Comparison of ENCODE assay signal across 9 cellular contexts in genomic region chr16:52861614-52862022, GRCh38.
DNase-seq lines count a peak whose midpoint lies in the region; ATAC-seq, FAIRE-seq and TF ChIP-seq lines count a peak whose summit lies in the region.
"Had no signal": no experiment of that assay in that cellular context is flagged by ENCODE, and none has a peak within 500 bp of the region (broad histone marks: within the 10 kb centered on the region; RNA-seq: fewer than 3 reads in every experiment).

No MANE protein-coding gene starts in this region.

- no peaks in the 10 kb centered on the region for H3K9me2 ChIP-seq in PC-9 (ENCODE audit: insufficient read depth)

- H3K4me3 Mint-ChIP-seq in naive thymus-derived CD8-positive, alpha-beta T cell = no peak overlapping the region
- H3K4me3 Mint-ChIP-seq: IgD-negative memory B cell had no signal

- H3K4me1 ChIP-seq in small intestine (ENCODE audit: control insufficient read depth in 2 of 2, insufficient read depth in 1 of 2, low read depth in 1 of 2, low read length in 1 of 2) = no peaks in the 10 kb centered on the region
- no peaks in the 10 kb centered on the region for H3K4me1 ChIP-seq in PC-9 (replicated peaks; ENCODE audit: insufficient read depth)

- POLR2A ChIA-PET in naive thymus-derived CD8-positive, alpha-beta T cell (lab: Charles Lee) = no interaction called here
- POLR2A ChIA-PET in PC-9 (lab: Charles Lee; ENCODE audit: unreplicated experiment) = no interaction called here

- WGBS in small intestine, 3 donors = 26 to 35% (median 28%) methylated on average over 7 of the region's 7 CpGs

- no TSS peak for BruUV-seq in PC-9 (replicated peaks; lab: Mats Ljungman, UMichigan)

- no peak overlapping the region for H3K4me3 ChIP-seq in small intestine (ENCODE audit: low read depth in 1 of 2, low read length in 2 of 2)
- no peak overlapping the region for H3K4me3 ChIP-seq in PC-9

- H3K27ac ChIP-seq in small intestine (ENCODE audit: low read depth in 1 of 2, low read length in 1 of 2) = no peak overlapping the region
- H3K27ac ChIP-seq in PC-9 = no peak overlapping the region

- no peak for FAIRE-seq in small intestine (lab: Jason Lieb, UNC)

- TF ChIP-seq CTCF in PC-9 (conservative IDR thresholded peaks at IDR 0.05) = no peak

- no peak overlapping the region for H2AFZ ChIP-seq in PC-9

- H3K36me3 ChIP-seq in small intestine (ENCODE audit: control insufficient read depth in 2 of 2, insufficient read depth in 2 of 2, low read length in 2 of 2) (no peaks in the 10 kb centered on the region), PC-9 (ENCODE audit: low read depth) (no peaks in the 10 kb centered on the region)

- H3K27ac Mint-ChIP-seq in naive thymus-derived CD8-positive, alpha-beta T cell = no peak overlapping the region
- H3K27ac Mint-ChIP-seq: IgD-negative memory B cell had no signal

- no peaks in the 10 kb centered on the region for H3K9me3 ChIP-seq in small intestine (ENCODE audit: control insufficient read depth, low read depth)
- H3K9me3 ChIP-seq in PC-9 (ENCODE audit: insufficient read depth, low read depth) = no peaks in the 10 kb centered on the region

- peaks cover 0 to 9% (median 0%) of the 10 kb centered on the region in 9 donors for H3K9me3 Mint-ChIP-seq in naive thymus-derived CD8-positive, alpha-beta T cell

- no peaks in the 10 kb centered on the region for H3K36me3 Mint-ChIP-seq in naive thymus-derived CD8-positive, alpha-beta T cell
- H3K36me3 Mint-ChIP-seq: IgD-negative memory B cell had no signal

- ATAC-seq in Right ventricle myocardium inferior (no peak), HG03439 (IDR thresholded peaks at IDR 0.05; ENCODE audit: unreplicated experiment) (no peak)
- no peak for ATAC-seq in naive thymus-derived CD8-positive, alpha-beta T cell

- H3K4me2 ChIP-seq in PC-9 = no peak overlapping the region

- no peaks in the 10 kb centered on the region for H3K79me2 ChIP-seq in PC-9 (ENCODE audit: low read depth)

- H3K4me1 Mint-ChIP-seq in naive thymus-derived CD8-positive, alpha-beta T cell = no peaks in the 10 kb centered on the region
- H3K4me1 Mint-ChIP-seq: IgD-negative memory B cell had no signal

- peaks cover 0 to 17% (median 4%) of the 10 kb centered on the region in 5 donors for H3K27me3 Mint-ChIP-seq in naive thymus-derived CD8-positive, alpha-beta T cell
- H3K27me3 Mint-ChIP-seq: IgD-negative memory B cell had no signal

- H3F3A ChIP-seq in PC-9 (ENCODE audit: insufficient read depth, low read depth) = no peaks in the 10 kb centered on the region

- H3K27me3 ChIP-seq in small intestine (ENCODE audit: control insufficient read depth in 2 of 2, insufficient read depth in 2 of 2, low read length in 2 of 2) = no peaks in the 10 kb centered on the region
- no peaks in the 10 kb centered on the region for H3K27me3 ChIP-seq in PC-9 (ENCODE audit: insufficient read depth, low read depth)

- DNase-seq in LHCN-M2 (ENCODE audit: low read depth) (peak; percentile 32), NCI-H82 (lab: John Stamatoyannopoulos, UW) (peak; percentile 61), globus pallidus (ENCODE audit: low spot score) (peak; percentile 4), small intestine (peak; percentile 24), Right ventricle myocardium inferior (ENCODE audit: missing footprints) (no peak), PC-9 (no peak)
- DNase-seq in naive thymus-derived CD8-positive, alpha-beta T cell = no peak

- CTCF ChIA-PET in PC-9 (lab: Charles Lee) = no interaction called here

- no peaks in the 10 kb centered on the region for H4K20me1 ChIP-seq in PC-9 (ENCODE audit: insufficient read depth)

- intact Hi-C loops in Right ventricle myocardium inferior (cut with DNase I) (no loop called here), PC-9 (cut with micrococcal nuclease; ENCODE audit: unreplicated experiment) (no loop called here)

Comparison
In these comparisons a context has a peak if more than half of its experiments do, and no peak if none do; other contexts are left out.
1. DNase-seq: peak in LHCN-M2 (single experiment), NCI-H82 (single experiment), globus pallidus (single experiment) and small intestine (single experiment); none in Right ventricle myocardium inferior (single experiment), naive thymus-derived CD8-positive, alpha-beta T cell (0 of 10) and PC-9 (0 of 2).